In the genomic region with DNA sequence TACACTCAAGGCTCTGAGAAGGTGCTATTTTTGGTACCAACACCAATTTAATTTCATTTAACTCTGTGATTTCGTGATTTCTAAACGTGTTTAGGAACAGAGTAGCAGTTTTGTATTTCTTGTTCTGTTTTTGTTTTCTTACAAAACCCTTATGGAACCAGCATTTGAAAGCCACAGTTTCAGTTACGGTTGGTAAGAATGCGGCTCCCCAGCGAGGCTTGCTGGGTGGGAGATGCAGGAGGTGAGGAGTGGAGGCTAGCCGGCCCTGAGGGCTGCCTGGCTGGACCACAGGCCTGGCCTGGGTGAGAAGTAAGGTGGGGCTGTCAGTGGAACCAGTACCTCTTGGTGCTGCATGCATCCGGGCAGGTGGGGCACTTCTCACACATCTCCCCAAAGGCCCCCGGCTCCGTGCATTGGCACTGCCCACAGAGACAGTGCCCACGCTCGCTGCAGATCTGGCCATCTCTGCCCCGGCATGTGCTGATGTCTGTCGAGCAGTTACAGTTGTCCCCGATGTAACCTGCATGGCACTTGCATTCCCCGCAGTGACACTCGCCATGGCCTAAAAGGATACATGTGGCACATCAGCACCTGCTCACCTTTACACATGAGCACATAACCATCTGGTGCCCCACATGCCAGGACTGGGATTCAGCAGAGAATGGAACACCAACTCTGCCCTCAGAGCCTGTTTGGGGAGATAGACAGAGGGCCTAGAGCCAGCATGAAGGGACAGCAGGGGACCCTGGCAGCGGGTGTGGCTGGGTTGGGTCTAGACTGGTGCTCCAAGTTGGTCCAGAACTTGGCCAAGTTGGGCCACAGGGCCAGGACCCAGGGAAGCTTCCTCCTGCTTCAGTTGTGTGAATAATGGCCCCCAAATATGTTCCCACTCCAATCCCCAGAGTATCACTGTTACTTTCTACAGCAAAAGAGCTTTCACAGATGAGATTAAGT, we compare ENCODE assay signal across 14 cellular contexts. TPM values are rescaled to one million over a fixed set of nuclear protein-coding genes. Genes with fewer than 3 reads are reported as not detected.
DNase-seq lines count a peak whose midpoint lies in the region; ATAC-seq, FAIRE-seq and TF ChIP-seq lines count a peak whose summit lies in the region.
"Had no signal": no experiment of that assay in that cellular context is flagged by ENCODE, and none has a peak within 500 bp of the region (broad histone marks: within the 10 kb centered on the region; RNA-seq: fewer than 3 reads in every experiment).

No MANE protein-coding gene starts in this region.

- H4K91ac ChIP-seq in mesenchymal stem cell (ENCODE audit: low read length): peak overlapping the region; percentile 77

- H3K18ac ChIP-seq in mesenchymal stem cell (ENCODE audit: low read depth in 1 of 2, low read length in 2 of 2): peak overlapping the region; percentile 92 to 94

- over 99% methylated on average over 16 of the region's 17 CpGs for WGBS in mesenchymal stem cell

- POLR2A ChIA-PET in WTC11 (lab: Charles Lee): interaction anchor here (0.7 kb wide), 1 partner anchor 13 kb away, joined by 3 read pairs; no protein-coding TSS in a partner anchor

- CTCF ChIA-PET in WTC11 (lab: Charles Lee): interaction anchor here (0.6 to 1.6 kb wide), 5 partner anchors 12 to 193 kb away, joined by 3 to 13 read pairs (median 4); no protein-coding TSS in a partner anchor

- H2AK5ac ChIP-seq in mesenchymal stem cell (ENCODE audit: low read length, severe bottlenecking): peak overlapping the region; percentile 100

- H4K8ac ChIP-seq in mesenchymal stem cell (ENCODE audit: low read length): peak overlapping the region; percentile 66

- H3K79me1 ChIP-seq in mesenchymal stem cell (replicated peaks; ENCODE audit: low read length, poor library complexity, severe bottlenecking): peaks cover 51% of the 10 kb centered on the region

- H3K27ac ChIP-seq in KMS-11 (peak overlapping the region; percentile 88), mesenchymal stem cell (ENCODE audit: low read length, poor library complexity, severe bottlenecking) (peak overlapping the region; percentile 66), stomach smooth muscle (ENCODE audit: low read length) (peak overlapping the region; percentile 11)

- H2BK120ac ChIP-seq in mesenchymal stem cell (ENCODE audit: low read depth, low read length): peak overlapping the region; percentile 78

- peak overlapping the region; percentile 55 to 87 for H3K4ac ChIP-seq in mesenchymal stem cell (ENCODE audit: low read depth in 1 of 2, low read length in 2 of 2)

- peaks cover 100% of the 10 kb centered on the region for H3K4me1 ChIP-seq in KMS-11 (ENCODE audit: low read depth, poor library complexity, severe bottlenecking)
- peaks cover 35% of the 10 kb centered on the region for H3K4me1 ChIP-seq in mesenchymal stem cell (ENCODE audit: control insufficient read depth, insufficient read depth, low read depth, low read length)
- peaks cover 56% of the 10 kb centered on the region for H3K4me1 ChIP-seq in stomach smooth muscle (ENCODE audit: control insufficient read depth, insufficient read depth, low read length)

- no peak overlapping the region for H3K23ac ChIP-seq in mesenchymal stem cell (ENCODE audit: low read length in 2 of 2)

- H3K36me3 Mint-ChIP-seq in WTC11: peaks cover 71% of the 10 kb centered on the region
- H3K36me3 Mint-ChIP-seq in T-helper 2 cell treated with Interferon-gamma antibody and Interleukin-4, amounts not matched to agents 5 μg/mL and 100 μg/mL, for 36 hours (ENCODE audit: low read depth): no peaks in the 10 kb centered on the region

- H3K9me3 Mint-ChIP-seq in WTC11: no peaks in the 10 kb centered on the region
- H3K9me3 Mint-ChIP-seq in T-helper 2 cell treated with Interferon-gamma antibody and Interleukin-4, amounts not matched to agents 5 μg/mL and 100 μg/mL, for 36 hours: no peaks in the 10 kb centered on the region
- H3K9me3 Mint-ChIP-seq: activated naive CD4-positive, alpha-beta T cell treated with anti-CD3 and anti-CD28 coated beads for 36 hours had no signal

- H3K14ac ChIP-seq in mesenchymal stem cell (ENCODE audit: low read length in 2 of 2): peak overlapping the region in 1 of 2 experiments; percentile 61

- H3K4me2 ChIP-seq in KMS-11 (peak overlapping the region; percentile 53), mesenchymal stem cell (ENCODE audit: low read length, poor library complexity, severe bottlenecking) (no peak overlapping the region)

- FAIRE-seq in D721Med (lab: Jason Lieb, UNC): no peak

- H3K4me3 ChIP-seq in KMS-11 (IDR thresholded peaks at IDR 0.05; ENCODE audit: insufficient read depth, low read depth, low read length) (no peak overlapping the region), mesenchymal stem cell (ENCODE audit: insufficient read depth in 1 of 2, low read depth in 1 of 2, low read length in 2 of 2) (no peak overlapping the region), stomach smooth muscle (ENCODE audit: low read length in 2 of 2) (no peak overlapping the region)

- no peaks in the 10 kb centered on the region for H3K79me2 ChIP-seq in KMS-11 (ENCODE audit: insufficient read depth, low read depth)

- H2AFZ ChIP-seq in KMS-11 (ENCODE audit: low read depth): peak overlapping the region; percentile 36
- no peak overlapping the region for H2AFZ ChIP-seq in mesenchymal stem cell (ENCODE audit: low read depth, low read length)

- no peaks in the 10 kb centered on the region for H4K20me1 ChIP-seq in KMS-11 (ENCODE audit: insufficient read depth)

- H2BK15ac ChIP-seq in mesenchymal stem cell (ENCODE audit: low read depth, poor library complexity, severe bottlenecking): peak overlapping the region; percentile 94

- no peak overlapping the region for H3K4me3 Mint-ChIP-seq in WTC11
- no peak overlapping the region for H3K4me3 Mint-ChIP-seq in T-helper 2 cell treated with Interferon-gamma antibody and Interleukin-4, amounts not matched to agents 5 μg/mL and 100 μg/mL, for 36 hours
- H3K4me3 Mint-ChIP-seq: activated naive CD4-positive, alpha-beta T cell treated with anti-CD3 and anti-CD28 coated beads for 36 hours had no signal

- H3K9me3 ChIP-seq in mesenchymal stem cell (ENCODE audit: control insufficient read depth, low read length) (no peaks in the 10 kb centered on the region), stomach smooth muscle (ENCODE audit: control insufficient read depth in 2 of 2, low read length in 2 of 2) (no peaks in the 10 kb centered on the region)

- H3K27me3 ChIP-seq in KMS-11 (ENCODE audit: insufficient read depth, low read depth) (no peaks in the 10 kb centered on the region), mesenchymal stem cell (ENCODE audit: control insufficient read depth in 1 of 2, insufficient read depth in 1 of 2, low read length in 2 of 2) (no peaks in the 10 kb centered on the region), stomach smooth muscle (ENCODE audit: control insufficient read depth in 1 of 2, insufficient read depth in 2 of 2, low read length in 2 of 2) (no peaks in the 10 kb centered on the region)

- peak overlapping the region; percentile 76 to 91 for H2BK12ac ChIP-seq in mesenchymal stem cell (ENCODE audit: low read length in 2 of 2)

- H3K4me1 Mint-ChIP-seq in WTC11: peaks cover 41% of the 10 kb centered on the region
- H3K4me1 Mint-ChIP-seq in T-helper 2 cell treated with Interferon-gamma antibody and Interleukin-4, amounts not matched to agents 5 μg/mL and 100 μg/mL, for 36 hours (ENCODE audit: low read depth): no peaks in the 10 kb centered on the region

- ATAC-seq in WTC11: no peak

- H3K27ac Mint-ChIP-seq in WTC11: peak overlapping the region; percentile 89
- no peak overlapping the region for H3K27ac Mint-ChIP-seq in T-helper 2 cell treated with Interferon-gamma antibody and Interleukin-4, amounts not matched to agents 5 μg/mL and 100 μg/mL, for 36 hours
- H3K27ac Mint-ChIP-seq: activated naive CD4-positive, alpha-beta T cell treated with anti-CD3 and anti-CD28 coated beads for 36 hours; progenitor cell of endocrine pancreas had no signal

- TF ChIP-seq CTCF in KMS-11 (conservative IDR thresholded peaks at IDR 0.05; ENCODE audit: low read depth, low read length) (no peak), WTC11 (IDR thresholded peaks at IDR 0.05) (no peak), D721Med (IDR thresholded peaks at IDR 0.05; ENCODE audit: insufficient read depth, missing control alignments) (no peak)

- no peak overlapping the region for H2BK5ac ChIP-seq in mesenchymal stem cell (ENCODE audit: low read depth, low read length, poor library complexity, severe bottlenecking)

- no peaks in the 10 kb centered on the region for H3K27me3 Mint-ChIP-seq in WTC11 (ENCODE audit: low read depth)
- peaks cover 23% of the 10 kb centered on the region for H3K27me3 Mint-ChIP-seq in T-helper 2 cell treated with Interferon-gamma antibody and Interleukin-4, amounts not matched to agents 5 μg/mL and 100 μg/mL, for 36 hours (ENCODE audit: low read depth)
- H3K27me3 Mint-ChIP-seq: progenitor cell of endocrine pancreas had no signal

- H3K9ac ChIP-seq in KMS-11 (peak overlapping the region; percentile 62; the same call in 1 of the 2 replicates), mesenchymal stem cell (ENCODE audit: low read length) (peak overlapping the region; percentile 18), stomach smooth muscle (ENCODE audit: low read length in 2 of 2) (no peak overlapping the region)

- H3K36me3 ChIP-seq in KMS-11 (ENCODE audit: insufficient read depth) (no peaks in the 10 kb centered on the region; the same call in 1 of the 2 replicates), mesenchymal stem cell (ENCODE audit: control insufficient read depth in 1 of 2, insufficient read depth in 2 of 2, low read depth in 1 of 2, low read length in 2 of 2) (peaks cover 51 to 73% of the 10 kb centered on the region in 2 experiments), stomach smooth muscle (ENCODE audit: control insufficient read depth in 2 of 2, insufficient read depth in 2 of 2, low read length in 2 of 2) (peaks cover 2 to 6% of the 10 kb centered on the region in 2 donors)

- DNase-seq in WTC11 (ENCODE audit: low spot score) (no peak), mesenchymal stem cell (no peak), D721Med (ENCODE audit: insufficient read length, low spot score) (no peak), kidney tubule cell (ENCODE audit: low spot score) (no peak), anterior cingulate cortex (lab: John Stamatoyannopoulos, UW) (no peak)
- DNase-seq in T-helper 2 cell treated with Interferon-gamma antibody and Interleukin-4, amounts not matched to agents 5 μg/mL and 100 μg/mL, for 36 hours (ENCODE audit: low spot score): no peak
- DNase-seq: activated naive CD4-positive, alpha-beta T cell treated with anti-CD3 and anti-CD28 coated beads for 36 hours; NCI-H1417; NCI-H526 treated with DMSO at 0.1 percent for 48 hours; stimulated activated CD4-positive, alpha-beta T cell treated with anti-CD3 and anti-CD28 coated beads, Interleukin-4, amount 100 ng/mL, for 4 hours; stimulated activated naive CD4-positive, alpha-beta T cell treated with Interleukin-2 at 50 U/mL for 16 hours had no signal

TF ChIP-seq in WTC11, 78 proteins besides CTCF, POLR2A, EP300 and RAD21 (continues in another document):
- TF ChIP-seq IRF2 (CRISPR knock-in tag; IDR thresholded peaks at IDR 0.05; ENCODE audit: borderline replicate concordance, low read depth): no peak

RNA-seq across cellular contexts. Expression of gene UMPS, which starts 43.4 kb away (rescaled TPM):
- 39.7 to 45.4 TPM (median 42.0 TPM) in 3 replicates for total RNA-seq in WTC11 (2021)
- 10.5 TPM for polyA plus RNA-seq in mesenchymal stem cell (2013, experiment 1 of 2)
- polyA plus RNA-seq in mesenchymal stem cell (2013, experiment 2 of 2): 10.9 TPM

Comparison
In these comparisons a context has a peak if more than half of its experiments do, and no peak if none do; other contexts are left out.
1. H3K27ac ChIP-seq: peak in every context shown above with its lines; median percentile 88 in KMS-11; 66 in mesenchymal stem cell; 11 in stomach smooth muscle.
2. H3K9ac ChIP-seq: peak in KMS-11 (single experiment) and mesenchymal stem cell (single experiment); none in stomach smooth muscle (0 of 2).